10 cellular contexts compared by ENCODE assay signal in the genomic region with DNA sequence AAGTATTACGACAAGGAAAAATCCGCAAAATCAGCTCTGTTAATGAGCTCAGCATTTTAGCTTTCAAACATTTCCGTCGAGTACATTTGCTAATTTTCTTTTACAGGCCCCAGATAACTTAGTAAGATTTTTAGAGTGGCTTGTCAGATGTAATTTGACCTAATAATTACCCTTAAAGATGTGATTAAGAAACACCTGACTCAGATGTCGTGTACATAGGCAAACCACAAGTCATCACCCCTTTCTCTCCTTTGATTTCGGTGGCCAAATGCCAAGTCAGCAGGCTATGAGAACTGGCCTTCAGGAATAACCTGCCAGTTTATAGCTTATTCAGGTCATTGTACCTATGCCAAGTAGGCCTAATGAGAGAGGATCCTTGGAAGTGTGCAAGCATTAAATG.
DNase-seq lines count a peak whose midpoint lies in the region; ATAC-seq and TF ChIP-seq lines count a peak whose summit lies in the region.
"Had no signal": no experiment of that assay in that cellular context is flagged by ENCODE, and none has a peak within 500 bp of the region (broad histone marks: within the 10 kb centered on the region; RNA-seq: fewer than 3 reads in every experiment).

No MANE protein-coding gene starts in this region.

- no peak for TF ChIP-seq CTCF in HEK293 (tag by site-specific recombination; IDR thresholded peaks at IDR 0.05)
- no peak for TF ChIP-seq CTCF in mammary epithelial cell (conservative IDR thresholded peaks at IDR 0.05 in 1 of 2, IDR thresholded peaks at IDR 0.05 in 1 of 2; ENCODE audit: extremely low read depth in 1 of 2, insufficient read depth in 1 of 2, low read depth in 1 of 2, low read length in 2 of 2)
- no peak for TF ChIP-seq CTCF in mesothelial cell of epicardium (IDR thresholded peaks at IDR 0.05; ENCODE audit: unreplicated experiment)

- peaks cover 46% of the 10 kb centered on the region for H3K4me1 Mint-ChIP-seq in mesothelial cell of epicardium
- H3K4me1 Mint-ChIP-seq in T-helper 2 cell treated with Interferon-gamma antibody and Interleukin-4, amounts not matched to agents 5 μg/mL and 100 μg/mL, for 36 hours (ENCODE audit: low read depth) = no peaks in the 10 kb centered on the region

- no peak overlapping the region for H2AFZ ChIP-seq in mammary epithelial cell (ENCODE audit: low read depth, low read length)

- in situ Hi-C loops in mammary epithelial cell (cut with MboI; ENCODE audit: low sequenced_read_pairs in 2 of 2) = no loop called here

- no peaks in the 10 kb centered on the region for H3K9me3 Mint-ChIP-seq in mesothelial cell of epicardium
- peaks cover 7% of the 10 kb centered on the region for H3K9me3 Mint-ChIP-seq in T-helper 2 cell treated with Interferon-gamma antibody and Interleukin-4, amounts not matched to agents 5 μg/mL and 100 μg/mL, for 36 hours

- CTCF ChIA-PET in HEK293 (lab: Yijun Ruan, JAX) = no interaction called here
- CTCF ChIA-PET in mammary epithelial cell (lab: Charles Lee; ENCODE audit: low non-redundant PET) = no interaction called here

- H3K27me3 ChIP-seq in mammary epithelial cell (ENCODE audit: insufficient read depth, low read length) = no peaks in the 10 kb centered on the region

- H3K27ac ChIP-seq in HEK293 (ENCODE audit: extremely low read depth, low read depth, low read length) = peak overlapping the region; percentile 42; the same call in 1 of the 2 replicates
- no peak overlapping the region for H3K27ac ChIP-seq in mammary epithelial cell (ENCODE audit: insufficient read depth, low read depth, low read length)

- DNase-seq in NCI-H2107 treated with DMSO at 0.1 percent for 48 hours (lab: John Stamatoyannopoulos, UW; ENCODE audit: unreplicated experiment) = peak; percentile 53
- peak; percentile 63 for DNase-seq in mammary epithelial cell
- DNase-seq in mesothelial cell of epicardium (ENCODE audit: low spot score in 2 of 2, unreplicated experiment in 2 of 2) = no peak
- DNase-seq in activated gamma-delta T cell (lab: John Stamatoyannopoulos, UW) = no peak
- no peak for DNase-seq in T-helper 2 cell treated with Interferon-gamma antibody and Interleukin-4, amounts not matched to agents 5 μg/mL and 100 μg/mL, for 36 hours (ENCODE audit: low spot score)
- DNase-seq in NOMO-1 (lab: John Stamatoyannopoulos, UW; ENCODE audit: unreplicated experiment in 2 of 2) = no peak
- DNase-seq: activated T-cell treated with anti-CD3 and anti-CD28 coated beads, Interleukin-2, amount 50 U/mL, for 4 hours; DND-41 had no signal

- H3K4me2 ChIP-seq in mammary epithelial cell (ENCODE audit: insufficient read depth, low read depth, low read length) = no peak overlapping the region

- H3K9me3 ChIP-seq in HEK293 (ENCODE audit: control insufficient read depth, insufficient read depth, low read depth, low read length) (no peaks in the 10 kb centered on the region), mammary epithelial cell (replicated peaks; ENCODE audit: insufficient read depth, low read length) (no peaks in the 10 kb centered on the region)

- H3K27me3 Mint-ChIP-seq in mesothelial cell of epicardium (ENCODE audit: low read depth) = no peaks in the 10 kb centered on the region
- H3K27me3 Mint-ChIP-seq in T-helper 2 cell treated with Interferon-gamma antibody and Interleukin-4, amounts not matched to agents 5 μg/mL and 100 μg/mL, for 36 hours (ENCODE audit: low read depth) = no peaks in the 10 kb centered on the region

- WGBS in mammary epithelial cell (ENCODE audit: low coverage, missing lambda C conversion rate) = 60% methylated on average over 6 of the region's 6 CpGs

- intact Hi-C loops in mammary epithelial cell (cut with micrococcal nuclease) = no loop called here

- H4K20me1 ChIP-seq in mammary epithelial cell (ENCODE audit: insufficient read depth, low read length) = no peaks in the 10 kb centered on the region

- H3K79me2 ChIP-seq in mammary epithelial cell (ENCODE audit: insufficient read depth, low read length) = no peaks in the 10 kb centered on the region

- H3K9ac ChIP-seq in mammary epithelial cell (ENCODE audit: insufficient read depth, low read length) = no peak overlapping the region

- H3K36me3 Mint-ChIP-seq in mesothelial cell of epicardium = no peaks in the 10 kb centered on the region
- H3K36me3 Mint-ChIP-seq in T-helper 2 cell treated with Interferon-gamma antibody and Interleukin-4, amounts not matched to agents 5 μg/mL and 100 μg/mL, for 36 hours (ENCODE audit: low read depth) = no peaks in the 10 kb centered on the region

- peak overlapping the region; percentile 94 for H3K27ac Mint-ChIP-seq in mesothelial cell of epicardium
- H3K27ac Mint-ChIP-seq in T-helper 2 cell treated with Interferon-gamma antibody and Interleukin-4, amounts not matched to agents 5 μg/mL and 100 μg/mL, for 36 hours = no peak overlapping the region

- dilution Hi-C loops in mammary epithelial cell (cut with HindIII; ENCODE audit: low sequenced_read_pairs) = no loop called here

- no peak overlapping the region for H3K4me3 ChIP-seq in HEK293 (ENCODE audit: low read depth, low read length)
- H3K4me3 ChIP-seq in mammary epithelial cell (replicated peaks in 1 of 3; ENCODE audit: insufficient read depth in 1 of 3, low read depth in 2 of 3, low read length in 3 of 3) = no peak overlapping the region

- BruUV-seq in mammary epithelial cell (replicated peaks; lab: Mats Ljungman, UMichigan) = no TSS peak

- peaks cover 3% of the 10 kb centered on the region; the same call in 1 of the 2 replicates for H3K4me1 ChIP-seq in HEK293 (ENCODE audit: control insufficient read depth, insufficient read depth, low read length)
- no peaks in the 10 kb centered on the region for H3K4me1 ChIP-seq in mammary epithelial cell (ENCODE audit: insufficient read depth, low read length)

- H3K36me3 ChIP-seq in HEK293 (ENCODE audit: control insufficient read depth in 2 of 2, insufficient read depth in 1 of 2, low read length in 2 of 2) (no peaks in the 10 kb centered on the region), mammary epithelial cell (ENCODE audit: insufficient read depth, low read length) (no peaks in the 10 kb centered on the region)

- H3K4me3 Mint-ChIP-seq in mesothelial cell of epicardium = no peak overlapping the region
- no peak overlapping the region for H3K4me3 Mint-ChIP-seq in T-helper 2 cell treated with Interferon-gamma antibody and Interleukin-4, amounts not matched to agents 5 μg/mL and 100 μg/mL, for 36 hours
- H3K4me3 Mint-ChIP-seq: activated T-cell treated with anti-CD3 and anti-CD28 coated beads, Interleukin-2, amount 50 U/mL, for 4 hours had no signal

- POLR2A ChIA-PET in HEK293 (lab: Yijun Ruan, JAX) = interaction anchor here (1.0 to 1.4 kb wide), 2 partner anchors 44 to 370 kb away, joined by 3 to 5 read pairs; a partner anchor contains a TSS

- no peak for ATAC-seq in HG03521 (IDR thresholded peaks at IDR 0.05; ENCODE audit: unreplicated experiment)
- ATAC-seq: activated T-cell treated with anti-CD3 and anti-CD28 coated beads, Interleukin-2, amount 50 U/mL, for 4 hours had no signal

TF ChIP-seq in HEK293, 187 proteins besides CTCF, POLR2A, EP300 and RAD21 (continues in another document):
- TF ChIP-seq ZNF76 (tag by site-specific recombination; IDR thresholded peaks at IDR 0.05; ENCODE audit: borderline replicate concordance, low read depth) (no peak; the same call in 1 of the 2 replicates), ZNF37A (tag by site-specific recombination; IDR thresholded peaks at IDR 0.05) (no peak), SP3 (tag by site-specific recombination; IDR thresholded peaks at IDR 0.05) (peak; percentile 56; the same call in 1 of the 2 replicates), ZNF394 (tag by site-specific recombination; IDR thresholded peaks at IDR 0.05; ENCODE audit: borderline replicate concordance) (peak; percentile 78), ZBTB21 (tag by site-specific recombination; IDR thresholded peaks at IDR 0.05) (no peak; the same call in none of the 2 replicates), ZNF223 (tag by site-specific recombination; IDR thresholded peaks at IDR 0.05) (no peak), ZNF311 (tag by site-specific recombination; IDR thresholded peaks at IDR 0.05; ENCODE audit: borderline replicate concordance) (no peak), ZNF248 (tag by site-specific recombination; IDR thresholded peaks at IDR 0.05) (no peak), ZNF266 (tag by site-specific recombination; IDR thresholded peaks at IDR 0.05; ENCODE audit: low read depth) (no peak), ZNF677 (tag by site-specific recombination; IDR thresholded peaks at IDR 0.05) (no peak)
- TF ChIP-seq, protein P1, sequence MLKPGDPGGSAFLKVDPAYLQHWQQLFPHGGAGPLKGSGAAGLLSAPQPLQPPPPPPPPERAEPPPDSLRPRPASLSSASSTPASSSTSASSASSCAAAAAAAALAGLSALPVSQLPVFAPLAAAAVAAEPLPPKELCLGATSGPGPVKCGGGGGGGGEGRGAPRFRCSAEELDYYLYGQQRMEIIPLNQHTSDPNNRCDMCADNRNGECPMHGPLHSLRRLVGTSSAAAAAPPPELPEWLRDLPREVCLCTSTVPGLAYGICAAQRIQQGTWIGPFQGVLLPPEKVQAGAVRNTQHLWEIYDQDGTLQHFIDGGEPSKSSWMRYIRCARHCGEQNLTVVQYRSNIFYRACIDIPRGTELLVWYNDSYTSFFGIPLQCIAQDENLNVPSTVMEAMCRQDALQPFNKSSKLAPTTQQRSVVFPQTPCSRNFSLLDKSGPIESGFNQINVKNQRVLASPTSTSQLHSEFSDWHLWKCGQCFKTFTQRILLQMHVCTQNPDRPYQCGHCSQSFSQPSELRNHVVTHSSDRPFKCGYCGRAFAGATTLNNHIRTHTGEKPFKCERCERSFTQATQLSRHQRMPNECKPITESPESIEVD (tag by site-specific recombination; IDR thresholded peaks at IDR 0.05) = peak; percentile 95
- TF ChIP-seq, protein P2, sequence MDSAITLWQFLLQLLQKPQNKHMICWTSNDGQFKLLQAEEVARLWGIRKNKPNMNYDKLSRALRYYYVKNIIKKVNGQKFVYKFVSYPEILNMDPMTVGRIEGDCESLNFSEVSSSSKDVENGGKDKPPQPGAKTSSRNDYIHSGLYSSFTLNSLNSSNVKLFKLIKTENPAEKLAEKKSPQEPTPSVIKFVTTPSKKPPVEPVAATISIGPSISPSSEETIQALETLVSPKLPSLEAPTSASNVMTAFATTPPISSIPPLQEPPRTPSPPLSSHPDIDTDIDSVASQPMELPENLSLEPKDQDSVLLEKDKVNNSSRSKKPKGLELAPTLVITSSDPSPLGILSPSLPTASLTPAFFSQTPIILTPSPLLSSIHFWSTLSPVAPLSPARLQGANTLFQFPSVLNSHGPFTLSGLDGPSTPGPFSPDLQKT (IDR thresholded peaks at IDR 0.05; ENCODE audit: borderline replicate concordance, low read depth, low read length) = no peak

Comparison
In these comparisons a context has a peak if more than half of its experiments do, and no peak if none do; other contexts are left out.
1. DNase-seq: peak in NCI-H2107 treated with DMSO at 0.1 percent for 48 hours (single experiment) and mammary epithelial cell (single experiment); none in mesothelial cell of epicardium (0 of 2), activated gamma-delta T cell (single experiment), T-helper 2 cell treated with Interferon-gamma antibody and Interleukin-4, amounts not matched to agents 5 μg/mL and 100 μg/mL, for 36 hours (single experiment) and NOMO-1 (0 of 2).